In the genomic region with DNA sequence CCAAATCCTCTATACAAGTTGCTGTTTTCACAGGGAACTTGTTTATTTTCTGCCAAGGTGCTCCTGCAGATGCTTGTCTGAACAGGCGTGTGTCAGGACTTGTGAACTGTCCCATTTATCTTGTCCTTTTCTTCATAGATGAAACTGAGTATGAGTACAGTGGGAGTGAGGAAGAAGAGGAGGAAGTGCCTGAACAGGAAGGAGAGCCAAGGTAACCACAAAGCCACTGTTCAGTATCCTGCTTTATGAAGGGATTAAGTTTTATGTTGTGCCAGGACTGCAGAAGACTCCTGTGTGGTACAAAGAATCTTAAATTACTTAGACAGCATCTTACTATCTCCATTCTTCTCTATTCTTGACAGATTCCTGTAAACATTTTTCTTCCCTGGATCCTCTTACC, we compare ENCODE assay signal across 11 cellular contexts.
DNase-seq lines count a peak whose midpoint lies in the region; ATAC-seq, FAIRE-seq and TF ChIP-seq lines count a peak whose summit lies in the region.
"Had no signal": no experiment of that assay in that cellular context is flagged by ENCODE, and none has a peak within 500 bp of the region (broad histone marks: within the 10 kb centered on the region; RNA-seq: fewer than 3 reads in every experiment).

No MANE protein-coding gene starts in this region.

- no peak overlapping the region for H3K4me3 Mint-ChIP-seq in CD8-positive, alpha-beta T cell
- H3K4me3 Mint-ChIP-seq in astrocyte (ENCODE audit: unreplicated experiment) = no peak overlapping the region
- H3K4me3 Mint-ChIP-seq in naive thymus-derived CD8-positive, alpha-beta T cell = peak overlapping the region in 4 of 10 donors; percentile 20 to 60 (median 30)
- H3K4me3 Mint-ChIP-seq in Calu3 (ENCODE audit: low read depth, unreplicated experiment) = no peak overlapping the region

- FAIRE-seq in astrocyte (lab: Jason Lieb, UNC) = no peak
- FAIRE-seq: K562 had no signal

- H3K27ac ChIP-seq in CD8-positive, alpha-beta T cell (ENCODE audit: low read depth, low read length) = no peak overlapping the region
- H3K27ac ChIP-seq in astrocyte (ENCODE audit: low read depth, low read length) = no peak overlapping the region

- peaks cover 94% of the 10 kb centered on the region for H3K36me3 Mint-ChIP-seq in CD8-positive, alpha-beta T cell
- peaks cover 26% of the 10 kb centered on the region for H3K36me3 Mint-ChIP-seq in astrocyte (ENCODE audit: low read depth, unreplicated experiment)
- H3K36me3 Mint-ChIP-seq in naive thymus-derived CD8-positive, alpha-beta T cell = peaks cover 11 to 97% (median 42%) of the 10 kb centered on the region in 3 donors
- peaks cover 41% of the 10 kb centered on the region for H3K36me3 Mint-ChIP-seq in Calu3 (ENCODE audit: insufficient read depth, unreplicated experiment)

- H3K9me2 ChIP-seq in Loucy (replicated peaks; ENCODE audit: low read depth, low read length) = no peaks in the 10 kb centered on the region

- BruUV-seq in Calu3 (replicated peaks; lab: Mats Ljungman, UMichigan) = no TSS peak

- no peaks in the 10 kb centered on the region for H3K9me3 ChIP-seq in CD8-positive, alpha-beta T cell (ENCODE audit: low read length)
- no peaks in the 10 kb centered on the region for H3K9me3 ChIP-seq in Loucy (ENCODE audit: insufficient read depth, low read depth, low read length)
- H3K9me3 ChIP-seq in astrocyte (ENCODE audit: insufficient read depth, low read depth, low read length) = no peaks in the 10 kb centered on the region

- peaks cover 12% of the 10 kb centered on the region for H3K4me1 ChIP-seq in CD8-positive, alpha-beta T cell (ENCODE audit: insufficient read depth, low read length)
- H3K4me1 ChIP-seq in Loucy (ENCODE audit: insufficient read depth, low read length, poor library complexity, severe bottlenecking) (peaks cover 29% of the 10 kb centered on the region), astrocyte (ENCODE audit: insufficient read depth, low read length) (peaks cover 30% of the 10 kb centered on the region)

- intact Hi-C loops in CD8-positive, alpha-beta T cell (cut with DNase I, micrococcal nuclease) = no loop called here
- intact Hi-C loops in Calu3 (cut with micrococcal nuclease; ENCODE audit: unreplicated experiment) = no loop called here

- no peak overlapping the region for H3K4me3 ChIP-seq in CD8-positive, alpha-beta T cell (ENCODE audit: low read depth, low read length)
- H3K4me3 ChIP-seq in Loucy (ENCODE audit: low read length, poor library complexity, severe bottlenecking) (peak overlapping the region; percentile 15), astrocyte (ENCODE audit: insufficient read depth, low read depth, low read length) (no peak overlapping the region)
- H3K4me3 ChIP-seq: K562 had no signal

- peak overlapping the region; percentile 34 for H3K27ac Mint-ChIP-seq in CD8-positive, alpha-beta T cell
- no peak overlapping the region for H3K27ac Mint-ChIP-seq in astrocyte (ENCODE audit: unreplicated experiment)
- H3K27ac Mint-ChIP-seq in naive thymus-derived CD8-positive, alpha-beta T cell = peak overlapping the region in 8 of 10 donors; percentile 3 to 81 (median 50)
- H3K27ac Mint-ChIP-seq in Calu3 (ENCODE audit: unreplicated experiment) = no peak overlapping the region

- DNase-seq in CD8-positive, alpha-beta T cell = no peak
- DNase-seq in astrocyte (ENCODE audit: low read depth) (no peak), NCI-H2081 (lab: John Stamatoyannopoulos, UW) (no peak), Calu3 (no peak), NCI-H2029 treated with DMSO at 0.1 percent for 48 hours (lab: John Stamatoyannopoulos, UW) (no peak)
- no peak for DNase-seq in naive thymus-derived CD8-positive, alpha-beta T cell
- DNase-seq: activated T-cell treated with anti-CD3 and anti-CD28 coated beads, Interleukin-2, amount 50 U/mL, for 1 hour; occipital lobe had no signal

- POLR2A ChIA-PET in CD8-positive, alpha-beta T cell (lab: Charles Lee) = no interaction called here
- POLR2A ChIA-PET in naive thymus-derived CD8-positive, alpha-beta T cell (lab: Charles Lee) = no interaction called here

- H3K27me3 ChIP-seq in CD8-positive, alpha-beta T cell (ENCODE audit: insufficient read depth, low read length) = no peaks in the 10 kb centered on the region
- H3K27me3 ChIP-seq in Loucy (ENCODE audit: insufficient read depth, low read length, poor library complexity, severe bottlenecking) (no peaks in the 10 kb centered on the region), astrocyte (ENCODE audit: insufficient read depth, low read length) (no peaks in the 10 kb centered on the region)

- no peaks in the 10 kb centered on the region for H3F3A ChIP-seq in Loucy (ENCODE audit: low read depth)

- H3K9ac ChIP-seq in Loucy (ENCODE audit: low read depth, low read length, poor library complexity, severe bottlenecking) = peak overlapping the region; percentile 31
- no peak overlapping the region for H3K9ac ChIP-seq in astrocyte (ENCODE audit: low read length)

- H3K36me3 ChIP-seq in CD8-positive, alpha-beta T cell (ENCODE audit: insufficient read depth, low read length) = peaks cover 52% of the 10 kb centered on the region
- H3K36me3 ChIP-seq in Loucy (ENCODE audit: insufficient read depth, low read length) (peaks cover 80% of the 10 kb centered on the region), astrocyte (ENCODE audit: insufficient read depth, low read length) (peaks cover 80% of the 10 kb centered on the region)

- H3K4me1 Mint-ChIP-seq in CD8-positive, alpha-beta T cell (ENCODE audit: low read depth) = peaks cover 34% of the 10 kb centered on the region
- H3K4me1 Mint-ChIP-seq in astrocyte (ENCODE audit: low read depth, unreplicated experiment) (peaks cover 33% of the 10 kb centered on the region), Calu3 (ENCODE audit: low read depth, unreplicated experiment) (peaks cover 13% of the 10 kb centered on the region)
- peaks cover 20 to 51% (median 41%) of the 10 kb centered on the region in 4 donors for H3K4me1 Mint-ChIP-seq in naive thymus-derived CD8-positive, alpha-beta T cell

- H3K4me2 ChIP-seq in Loucy (ENCODE audit: low read depth, low read length, poor library complexity, severe bottlenecking) = peak overlapping the region; percentile 57
- peak overlapping the region; percentile 8 for H3K4me2 ChIP-seq in astrocyte (ENCODE audit: low read length)

- H3K9me3 Mint-ChIP-seq in CD8-positive, alpha-beta T cell = no peaks in the 10 kb centered on the region
- H3K9me3 Mint-ChIP-seq in astrocyte (ENCODE audit: unreplicated experiment) (peaks cover 2% of the 10 kb centered on the region), Calu3 (ENCODE audit: low read depth, unreplicated experiment) (no peaks in the 10 kb centered on the region)
- no peaks in the 10 kb centered on the region for H3K9me3 Mint-ChIP-seq in naive thymus-derived CD8-positive, alpha-beta T cell

- H4K20me1 ChIP-seq in Loucy (ENCODE audit: insufficient read depth, low read length, poor library complexity, severe bottlenecking) = no peaks in the 10 kb centered on the region
- H4K20me1 ChIP-seq in astrocyte (ENCODE audit: insufficient read depth, low read length) = peaks cover 83% of the 10 kb centered on the region

- TF ChIP-seq CTCF in CD8-positive, alpha-beta T cell (IDR thresholded peaks at IDR 0.05) = no peak
- TF ChIP-seq CTCF in Loucy (conservative IDR thresholded peaks at IDR 0.05; ENCODE audit: low read length) = no peak
- no peak for TF ChIP-seq CTCF in astrocyte (IDR thresholded peaks at IDR 0.05; ENCODE audit: insufficient read depth, low read depth, low read length)
- no peak for TF ChIP-seq CTCF in Calu3 (IDR thresholded peaks at IDR 0.05; ENCODE audit: unreplicated experiment)

- no peak for ATAC-seq in CD8-positive, alpha-beta T cell
- ATAC-seq in naive thymus-derived CD8-positive, alpha-beta T cell = no peak
- no peak for ATAC-seq in HG02885 (IDR thresholded peaks at IDR 0.05; ENCODE audit: poor library complexity, unreplicated experiment)
- ATAC-seq: K562 had no signal

- no peaks in the 10 kb centered on the region for H3K27me3 Mint-ChIP-seq in CD8-positive, alpha-beta T cell (ENCODE audit: low read depth)
- H3K27me3 Mint-ChIP-seq in astrocyte (ENCODE audit: low read depth, unreplicated experiment) (no peaks in the 10 kb centered on the region), Calu3 (ENCODE audit: unreplicated experiment) (no peaks in the 10 kb centered on the region)
- H3K27me3 Mint-ChIP-seq in naive thymus-derived CD8-positive, alpha-beta T cell = no peaks in the 10 kb centered on the region

- CTCF ChIA-PET in CD8-positive, alpha-beta T cell (lab: Charles Lee) = no interaction called here
- CTCF ChIA-PET in Calu3 (lab: Charles Lee) = interaction anchor here (1.6 kb wide), 1 partner anchor 11 kb away, joined by 3 read pairs; no protein-coding TSS in a partner anchor

- no peak overlapping the region for H2AFZ ChIP-seq in Loucy (ENCODE audit: low read length)
- H2AFZ ChIP-seq in astrocyte (ENCODE audit: low read depth, low read length) = no peak overlapping the region

- H3K79me2 ChIP-seq in Loucy (ENCODE audit: insufficient read depth, low read length) = no peaks in the 10 kb centered on the region
- peaks cover 67% of the 10 kb centered on the region for H3K79me2 ChIP-seq in astrocyte (ENCODE audit: insufficient read depth, low read length)

Comparison
In these comparisons a context has a peak if more than half of its experiments do, and no peak if none do; other contexts are left out.
1. H3K27ac Mint-ChIP-seq: peak in CD8-positive, alpha-beta T cell (single experiment) and naive thymus-derived CD8-positive, alpha-beta T cell (8 of 10); none in astrocyte (single experiment) and Calu3 (single experiment).